Comparison of ENCODE assay signal across 20 cellular contexts in the genomic region with DNA sequence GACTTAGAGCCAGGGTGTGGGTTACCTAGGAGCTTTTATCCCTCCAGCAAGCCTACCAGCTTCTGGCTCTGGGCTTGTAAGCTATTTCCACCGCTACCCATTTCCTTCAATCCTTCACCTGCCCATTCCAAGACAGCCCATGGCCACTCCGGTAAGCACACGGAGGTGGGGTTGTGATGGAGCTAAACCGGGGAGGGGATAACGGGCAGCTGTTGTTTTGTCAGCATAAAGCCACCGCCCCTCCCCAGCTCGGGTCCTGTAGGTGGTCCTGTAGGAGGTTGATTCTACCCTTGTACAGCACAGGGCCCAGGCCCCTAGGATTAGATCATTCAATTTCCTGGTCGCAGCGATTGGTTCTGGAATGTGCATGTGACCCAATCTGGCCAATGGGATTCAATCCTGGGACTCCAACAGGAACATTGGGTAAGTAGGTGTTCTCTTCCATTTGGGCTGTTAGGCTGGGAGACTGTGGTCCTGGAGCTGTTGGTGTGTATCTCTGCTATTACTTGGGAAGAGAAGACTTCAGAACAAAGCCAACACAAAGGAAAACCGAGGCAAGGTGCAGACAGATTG.
"Had no signal": no experiment of that assay in that cellular context is flagged by ENCODE, and none has a peak within 500 bp of the region (broad histone marks: within the 10 kb centered on the region; RNA-seq: fewer than 3 reads in every experiment).

No MANE protein-coding gene starts in this region.

- H3K4me1 ChIP-seq: left lung, vagina had no signal

- H3K9me3 ChIP-seq: left lung, vagina had no signal

- H3K4me1 Mint-ChIP-seq: activated B cell treated with CpG ODN at 0.5 μM for 24 hours; activated CD4-positive, alpha-beta T cell treated with anti-CD3 and anti-CD28 coated beads for 36 hours; immature natural killer cell; naive thymus-derived CD4-positive, alpha-beta T cell; neural crest cell; stimulated activated naive B cell treated with anti-CD40 and anti-IgM and Interleukin-4, amounts not matched to agents 10 μg/mL and 1 μg/mL and 100 μg/mL, for 72 hours had no signal

- H3K36me3 Mint-ChIP-seq: activated CD4-positive, alpha-beta memory T cell treated with anti-CD3 and anti-CD28 coated beads for 36 hours; immature natural killer cell; stimulated activated naive B cell treated with anti-CD40 and anti-IgM and Interleukin-4, amounts not matched to agents 10 μg/mL and 1 μg/mL and 100 μg/mL, for 72 hours had no signal

- ATAC-seq: activated CD4-positive, alpha-beta T cell treated with anti-CD3 and anti-CD28 coated beads for 36 hours; activated T-cell treated with anti-CD3 and anti-CD28 coated beads, Interleukin-2, amount 50 U/mL, for 72 hours; left lung; naive thymus-derived CD4-positive, alpha-beta T cell; stimulated activated naive B cell treated with anti-CD40 and anti-IgM and Interleukin-4, amounts not matched to agents 10 μg/mL and 1 μg/mL and 100 μg/mL, for 72 hours had no signal

- H3K27ac ChIP-seq: cardiac muscle cell, epithelial cell of prostate, left lung, sigmoid colon, vagina had no signal

- H3K36me3 ChIP-seq: cardiac muscle cell, left lung, sigmoid colon, vagina had no signal

- H3K27me3 ChIP-seq: cardiac muscle cell, vagina had no signal

- H3K4me3 Mint-ChIP-seq: activated B cell treated with CpG ODN at 0.5 μM for 24 hours; activated CD4-positive, alpha-beta memory T cell treated with anti-CD3 and anti-CD28 coated beads for 36 hours; activated CD4-positive, alpha-beta T cell treated with anti-CD3 and anti-CD28 coated beads for 36 hours; activated naive CD4-positive, alpha-beta T cell treated with anti-CD3 and anti-CD28 coated beads for 36 hours; activated T-cell treated with anti-CD3 and anti-CD28 coated beads, Interleukin-2, amount 50 U/mL, for 72 hours; immature natural killer cell; naive thymus-derived CD4-positive, alpha-beta T cell; neural crest cell; stimulated activated naive B cell treated with anti-CD40 and anti-IgM and Interleukin-4, amounts not matched to agents 10 μg/mL and 1 μg/mL and 100 μg/mL, for 72 hours had no signal

- DNase-seq: activated B cell treated with CpG ODN at 0.5 μM for 24 hours; activated CD4-positive, alpha-beta memory T cell treated with anti-CD3 and anti-CD28 coated beads for 36 hours; activated CD4-positive, alpha-beta T cell treated with anti-CD3 and anti-CD28 coated beads for 36 hours; activated effector memory CD4-positive, alpha-beta T cell treated with Interleukin-2 at 50 U/mL for 16 hours; activated naive CD4-positive, alpha-beta T cell treated with anti-CD3 and anti-CD28 coated beads for 36 hours; activated T-cell treated with anti-CD3 and anti-CD28 coated beads, Interleukin-2, amount 50 U/mL, for 72 hours; immature natural killer cell; left lung; naive thymus-derived CD4-positive, alpha-beta T cell; sigmoid colon; stimulated activated CD4-positive, alpha-beta T cell treated with anti-CD3 and anti-CD28 coated beads, Interleukin-15, amount 100 ng/mL, for 24 hours; stimulated activated naive B cell treated with anti-CD40 and anti-IgM and Interleukin-4, amounts not matched to agents 10 μg/mL and 1 μg/mL and 100 μg/mL, for 72 hours; T1000; trophoblast cell had no signal

- H3K9me3 Mint-ChIP-seq: activated naive CD4-positive, alpha-beta T cell treated with anti-CD3 and anti-CD28 coated beads for 36 hours; activated T-cell treated with anti-CD3 and anti-CD28 coated beads, Interleukin-2, amount 50 U/mL, for 72 hours; immature natural killer cell; neural crest cell had no signal

- H3K4me3 ChIP-seq: cardiac muscle cell, left lung, lung, sigmoid colon, smooth muscle cell, vagina had no signal

- H3K27ac Mint-ChIP-seq: activated B cell treated with CpG ODN at 0.5 μM for 24 hours; activated CD4-positive, alpha-beta memory T cell treated with anti-CD3 and anti-CD28 coated beads for 36 hours; activated CD4-positive, alpha-beta T cell treated with anti-CD3 and anti-CD28 coated beads for 36 hours; activated naive CD4-positive, alpha-beta T cell treated with anti-CD3 and anti-CD28 coated beads for 36 hours; activated T-cell treated with anti-CD3 and anti-CD28 coated beads, Interleukin-2, amount 50 U/mL, for 72 hours; immature natural killer cell; naive thymus-derived CD4-positive, alpha-beta T cell; stimulated activated naive B cell treated with anti-CD40 and anti-IgM and Interleukin-4, amounts not matched to agents 10 μg/mL and 1 μg/mL and 100 μg/mL, for 72 hours had no signal

- H3K4me2 ChIP-seq: smooth muscle cell had no signal
